ENCODE assay signal across 17 cellular contexts in genomic region chr12:98369601-98370000, GRCh38.
"Had no signal": no experiment of that assay in that cellular context is flagged by ENCODE, and none has a peak within 500 bp of the region (broad histone marks: within the 10 kb centered on the region; RNA-seq: fewer than 3 reads in every experiment).

No MANE protein-coding gene starts in this region.

- H3K36me3 Mint-ChIP-seq: natural killer cell had no signal

- H3K27ac ChIP-seq: heart left ventricle had no signal

- H3K4me3 ChIP-seq: heart left ventricle, lung had no signal

- H3K9me3 ChIP-seq: heart left ventricle had no signal

- DNase-seq: cortex of kidney; effector memory CD4-positive, alpha-beta T cell; heart left ventricle; hippocampal formation; left colon; left ventricle myocardium superior; natural killer cell; posterior cingulate gyrus; small intestine; stimulated activated CD4-positive, alpha-beta T cell treated with anti-CD3 and anti-CD28 coated beads, Interleukin-12 subunit alpha, Interleukin-12 subunit beta, amount 100 ng/mL, for 4 hours; stimulated activated naive CD4-positive, alpha-beta T cell treated with Interleukin-2 at 50 U/mL for 16 hours; trophoblast cell had no signal

- H3K27ac Mint-ChIP-seq: natural killer cell had no signal

- H3K36me3 ChIP-seq: heart left ventricle had no signal

- H3K9me3 Mint-ChIP-seq: natural killer cell, neural crest cell had no signal

- FAIRE-seq: endometrium, frontal cortex, small intestine had no signal

- H3K4me3 Mint-ChIP-seq: natural killer cell, neural crest cell had no signal

- ATAC-seq: heart left ventricle, left colon, left ventricle myocardium superior, natural killer cell, sciatic nerve had no signal
